ENCODE assay signal across 12 cellular contexts in genomic region chr12:124295431-124296058, GRCh38. TPM values are rescaled to one million over a fixed set of nuclear protein-coding genes. Genes with fewer than 3 reads are reported as not detected.
DNase-seq lines count a peak whose midpoint lies in the region; ATAC-seq and TF ChIP-seq lines count a peak whose summit lies in the region.
"Had no signal": no experiment of that assay in that cellular context is flagged by ENCODE, and none has a peak within 500 bp of the region (broad histone marks: within the 10 kb centered on the region; RNA-seq: fewer than 3 reads in every experiment).

No MANE protein-coding gene starts in this region.

- H3K9me3 ChIP-seq in Caco-2 (no peaks in the 10 kb centered on the region), SJCRH30 (replicated peaks) (no peaks in the 10 kb centered on the region), right cardiac atrium (ENCODE audit: control insufficient read depth, low read length) (no peaks in the 10 kb centered on the region), psoas muscle (no peaks in the 10 kb centered on the region)

- POLR2A ChIA-PET in Caco-2 (lab: Charles Lee): no interaction called here
- POLR2A ChIA-PET in activated CD4-positive, alpha-beta memory T cell treated with anti-CD3 and anti-CD28 coated beads for 36 hours (lab: Charles Lee): no interaction called here

- 5% methylated on average over 42 of the region's 42 CpGs for WGBS in right cardiac atrium
- WGBS in psoas muscle, 3 donors: 7 to 9% (median 7%) methylated on average over 27 to 42 of the region's 42 CpGs

- no peak for TF ChIP-seq CTCF in Caco-2 (IDR thresholded peaks at IDR 0.05; ENCODE audit: insufficient read depth in 1 of 2, low read depth in 1 of 2, low read length in 1 of 2, severe bottlenecking in 1 of 2, unreplicated experiment in 1 of 2)
- no peak for TF ChIP-seq CTCF in psoas muscle (IDR thresholded peaks at IDR 0.05)

- H3K27me3 ChIP-seq in Caco-2 (replicated peaks; ENCODE audit: control insufficient read depth, insufficient read depth, low read length) (no peaks in the 10 kb centered on the region), SJCRH30 (no peaks in the 10 kb centered on the region), right cardiac atrium (ENCODE audit: control insufficient read depth, insufficient read depth) (no peaks in the 10 kb centered on the region), psoas muscle (ENCODE audit: insufficient read depth in 3 of 3, low read length in 2 of 3) (peaks cover 0 to 5% (median 0%) of the 10 kb centered on the region in 3 donors)

- peak overlapping the region; percentile 39 for H3K27ac Mint-ChIP-seq in Caco-2 (ENCODE audit: unreplicated experiment)
- no peak overlapping the region for H3K27ac Mint-ChIP-seq in activated T-helper 1 cell treated with anti-CD3 and anti-CD28 coated beads, Interleukin-12 subunit alpha, Interleukin-12 subunit beta, Interleukin-2, Interleukin-4 antibody, amounts not matched to agents 30 ng/mL and 10 ng/mL and 1 ng/mL, durations not matched to agents 14 hours and 24 hours and 36 hours
- H3K27ac Mint-ChIP-seq in activated CD4-positive, alpha-beta memory T cell treated with anti-CD3 and anti-CD28 coated beads for 36 hours: no peak overlapping the region
- H3K27ac Mint-ChIP-seq: activated T-cell treated with anti-CD3 and anti-CD28 coated beads, Interleukin-2, amount 50 U/mL, for 24 hours had no signal

- no peak for DNase-seq in Caco-2
- no peak for DNase-seq in SJCRH30
- DNase-seq in right cardiac atrium: peak in 1 of 3 donors; percentile 51
- peak in 1 of 2 donors; percentile 41 for DNase-seq in psoas muscle
- DNase-seq in activated T-helper 1 cell treated with anti-CD3 and anti-CD28 coated beads, Interleukin-12 subunit alpha, Interleukin-12 subunit beta, Interleukin-2, Interleukin-4 antibody, amounts not matched to agents 30 ng/mL and 10 ng/mL and 1 ng/mL, durations not matched to agents 14 hours and 24 hours and 36 hours (ENCODE audit: low spot score): no peak
- no peak for DNase-seq in activated CD4-positive, alpha-beta memory T cell treated with anti-CD3 and anti-CD28 coated beads for 36 hours
- DNase-seq in HUDEP-2 (lab: John Stamatoyannopoulos, UW; ENCODE audit: unreplicated experiment in 76 of 76): no peak
- DNase-seq in COLO829 (ENCODE audit: low spot score): no peak
- DNase-seq: activated T-cell treated with anti-CD3 and anti-CD28 coated beads, Interleukin-2, amount 50 U/mL, for 24 hours; DMS53; NCI-H1436 treated with DMSO at 0.1 percent for 48 hours had no signal

- no peak for ATAC-seq in right cardiac atrium
- ATAC-seq in psoas muscle: peak in 2 of 4 donors; percentile 8 to 9

- peak overlapping the region; percentile 50 for H3K4me3 ChIP-seq in Caco-2 (ENCODE audit: low read depth, low read length)
- peak overlapping the region; percentile 91 for H3K4me3 ChIP-seq in SJCRH30
- H3K4me3 ChIP-seq in right cardiac atrium (ENCODE audit: low read length): peak overlapping the region; percentile 45
- H3K4me3 ChIP-seq in psoas muscle: peak overlapping the region; percentile 61

- intact Hi-C loops in Caco-2 (cut with micrococcal nuclease; ENCODE audit: unreplicated experiment) (no loop called here), right cardiac atrium (cut with DNase I) (no loop called here), psoas muscle (cut with DNase I) (no loop called here)
- intact Hi-C loops in activated T-helper 1 cell treated with anti-CD3 and anti-CD28 coated beads, Interleukin-12 subunit alpha, Interleukin-12 subunit beta, Interleukin-2, Interleukin-4 antibody, amounts not matched to agents 30 ng/mL and 10 ng/mL and 1 ng/mL, durations not matched to agents 14 hours and 24 hours and 36 hours (cut with micrococcal nuclease): no loop called here
- intact Hi-C loops in activated CD4-positive, alpha-beta memory T cell treated with anti-CD3 and anti-CD28 coated beads for 36 hours (cut with micrococcal nuclease): no loop called here

- H3K36me3 ChIP-seq in Caco-2 (ENCODE audit: control insufficient read depth, insufficient read depth, low read length) (peaks cover 6% of the 10 kb centered on the region), SJCRH30 (peaks cover 7% of the 10 kb centered on the region), psoas muscle (ENCODE audit: insufficient read depth in 1 of 2, low read depth in 1 of 2) (no peaks in the 10 kb centered on the region)

- CTCF ChIA-PET in Caco-2 (lab: Charles Lee): interaction anchor here (0.7 kb wide), 1 partner anchor 52 kb away, joined by 4 read pairs; no protein-coding TSS in a partner anchor
- CTCF ChIA-PET in activated CD4-positive, alpha-beta memory T cell treated with anti-CD3 and anti-CD28 coated beads for 36 hours (lab: Charles Lee): no interaction called here

- H3K4me1 ChIP-seq in Caco-2: peaks cover 30% of the 10 kb centered on the region
- peaks cover 7% of the 10 kb centered on the region; the same call in 1 of the 2 replicates for H3K4me1 ChIP-seq in SJCRH30
- H3K4me1 ChIP-seq in right cardiac atrium (ENCODE audit: control insufficient read depth, insufficient read depth, low read length): no peaks in the 10 kb centered on the region
- peaks cover 14% of the 10 kb centered on the region for H3K4me1 ChIP-seq in psoas muscle

- peak overlapping the region; percentile 69 for H3K27ac ChIP-seq in SJCRH30
- H3K27ac ChIP-seq in right cardiac atrium (ENCODE audit: low read length): no peak overlapping the region
- H3K27ac ChIP-seq in psoas muscle: no peak overlapping the region

- BruUV-seq in Caco-2 (replicated peaks; lab: Mats Ljungman, UMichigan): no TSS peak

- peaks cover 22% of the 10 kb centered on the region for H3K4me1 Mint-ChIP-seq in Caco-2 (ENCODE audit: low read depth, unreplicated experiment)
- no peaks in the 10 kb centered on the region for H3K4me1 Mint-ChIP-seq in activated T-helper 1 cell treated with anti-CD3 and anti-CD28 coated beads, Interleukin-12 subunit alpha, Interleukin-12 subunit beta, Interleukin-2, Interleukin-4 antibody, amounts not matched to agents 30 ng/mL and 10 ng/mL and 1 ng/mL, durations not matched to agents 14 hours and 24 hours and 36 hours (ENCODE audit: low read depth)
- no peaks in the 10 kb centered on the region for H3K4me1 Mint-ChIP-seq in activated CD4-positive, alpha-beta memory T cell treated with anti-CD3 and anti-CD28 coated beads for 36 hours (ENCODE audit: low read depth)

- no peaks in the 10 kb centered on the region for H3K9me3 Mint-ChIP-seq in Caco-2 (ENCODE audit: unreplicated experiment)
- H3K9me3 Mint-ChIP-seq in activated T-helper 1 cell treated with anti-CD3 and anti-CD28 coated beads, Interleukin-12 subunit alpha, Interleukin-12 subunit beta, Interleukin-2, Interleukin-4 antibody, amounts not matched to agents 30 ng/mL and 10 ng/mL and 1 ng/mL, durations not matched to agents 14 hours and 24 hours and 36 hours: no peaks in the 10 kb centered on the region
- H3K9me3 Mint-ChIP-seq in activated CD4-positive, alpha-beta memory T cell treated with anti-CD3 and anti-CD28 coated beads for 36 hours: no peaks in the 10 kb centered on the region
- H3K9me3 Mint-ChIP-seq: activated T-cell treated with anti-CD3 and anti-CD28 coated beads, Interleukin-2, amount 50 U/mL, for 24 hours had no signal

- peak overlapping the region; percentile 80 for H3K4me3 Mint-ChIP-seq in Caco-2 (ENCODE audit: unreplicated experiment)
- H3K4me3 Mint-ChIP-seq in activated T-helper 1 cell treated with anti-CD3 and anti-CD28 coated beads, Interleukin-12 subunit alpha, Interleukin-12 subunit beta, Interleukin-2, Interleukin-4 antibody, amounts not matched to agents 30 ng/mL and 10 ng/mL and 1 ng/mL, durations not matched to agents 14 hours and 24 hours and 36 hours: no peak overlapping the region
- H3K4me3 Mint-ChIP-seq in activated CD4-positive, alpha-beta memory T cell treated with anti-CD3 and anti-CD28 coated beads for 36 hours: no peak overlapping the region
- H3K4me3 Mint-ChIP-seq: activated T-cell treated with anti-CD3 and anti-CD28 coated beads, Interleukin-2, amount 50 U/mL, for 24 hours had no signal

- H3K36me3 Mint-ChIP-seq in Caco-2 (ENCODE audit: insufficient read depth, unreplicated experiment): no peaks in the 10 kb centered on the region
- H3K36me3 Mint-ChIP-seq in activated T-helper 1 cell treated with anti-CD3 and anti-CD28 coated beads, Interleukin-12 subunit alpha, Interleukin-12 subunit beta, Interleukin-2, Interleukin-4 antibody, amounts not matched to agents 30 ng/mL and 10 ng/mL and 1 ng/mL, durations not matched to agents 14 hours and 24 hours and 36 hours (ENCODE audit: low read depth): no peaks in the 10 kb centered on the region
- H3K36me3 Mint-ChIP-seq in activated CD4-positive, alpha-beta memory T cell treated with anti-CD3 and anti-CD28 coated beads for 36 hours: no peaks in the 10 kb centered on the region

- H3K27me3 Mint-ChIP-seq in Caco-2 (ENCODE audit: insufficient read depth, unreplicated experiment): no peaks in the 10 kb centered on the region
- H3K27me3 Mint-ChIP-seq in activated T-helper 1 cell treated with anti-CD3 and anti-CD28 coated beads, Interleukin-12 subunit alpha, Interleukin-12 subunit beta, Interleukin-2, Interleukin-4 antibody, amounts not matched to agents 30 ng/mL and 10 ng/mL and 1 ng/mL, durations not matched to agents 14 hours and 24 hours and 36 hours (ENCODE audit: insufficient read depth): peaks cover 33% of the 10 kb centered on the region
- H3K27me3 Mint-ChIP-seq in activated CD4-positive, alpha-beta memory T cell treated with anti-CD3 and anti-CD28 coated beads for 36 hours: peaks cover 41% of the 10 kb centered on the region

RNA-seq across cellular contexts. Expression of gene RFLNA, which starts 0.7 kb away (rescaled TPM):
- 15.4 and 21.1 TPM in 2 replicates for total RNA-seq in Caco-2 (2022)
- total RNA-seq in SJCRH30 (2014; rRNA removed; shearing (Covaris generic)): 56.4 and 57.2 TPM in 2 replicates
- total RNA-seq in right cardiac atrium: under 1 TPM; 0.22 to 0.82 (median 0.50) TPM
- polyA plus RNA-seq in right cardiac atrium: 0.61 TPM
- 1 to 10 TPM in 3 of 4 donors, under 1 TPM in 1; 0.50 to 7.8 (median 1.8) TPM for total RNA-seq in psoas muscle
- polyA plus RNA-seq in psoas muscle: under 1 TPM; 0.38 to 0.70 (median 0.47) TPM
- not detected in 2 replicates for total RNA-seq in activated T-helper 1 cell treated with anti-CD3 and anti-CD28 coated beads, Interleukin-12 subunit alpha, Interleukin-12 subunit beta, Interleukin-2, Interleukin-4 antibody, amounts not matched to agents 30 ng/mL and 10 ng/mL and 1 ng/mL, durations not matched to agents 14 hours and 24 hours and 36 hours
- total RNA-seq in activated CD4-positive, alpha-beta memory T cell treated with anti-CD3 and anti-CD28 coated beads for 36 hours: not detected
- total RNA-seq: fibroblast of lung had no signal
